29 cellular contexts compared by ENCODE assay signal in the genomic region with DNA sequence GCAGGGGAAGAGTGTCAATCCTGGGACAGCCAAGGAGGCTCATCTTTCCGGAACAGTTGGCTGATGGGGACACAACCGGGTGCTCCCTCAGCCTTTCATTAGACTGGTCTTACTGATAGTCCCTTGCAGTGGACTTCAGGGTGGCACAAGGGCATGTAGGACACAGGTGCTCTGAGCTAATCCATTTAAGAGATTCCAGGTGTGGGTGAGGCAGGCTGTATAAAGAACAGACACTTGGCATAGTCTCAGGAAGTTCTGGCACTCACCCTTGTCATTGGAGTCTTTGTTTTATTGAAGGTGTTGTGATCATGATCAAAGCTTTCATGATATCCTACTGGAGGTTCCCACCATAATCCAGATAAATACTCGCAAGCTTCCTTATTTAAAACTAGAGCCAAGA.
DNase-seq lines count a peak whose midpoint lies in the region; FAIRE-seq and TF ChIP-seq lines count a peak whose summit lies in the region.
"Had no signal": no experiment of that assay in that cellular context is flagged by ENCODE, and none has a peak within 500 bp of the region (broad histone marks: within the 10 kb centered on the region; RNA-seq: fewer than 3 reads in every experiment).

No MANE protein-coding gene starts in this region.

- TF ChIP-seq POLR2A in esophagus muscularis mucosa (IDR thresholded peaks at IDR 0.05; ENCODE audit: low read depth): no peak

- no peak overlapping the region for H3K4me2 ChIP-seq in trophoblast cell (ENCODE audit: low read length)
- H3K4me2 ChIP-seq: A549 had no signal

- H3K23ac ChIP-seq in trophoblast cell (ENCODE audit: low read length): no peak overlapping the region

- H2BK120ac ChIP-seq in trophoblast cell (ENCODE audit: insufficient read depth, low read length, poor library complexity): no peak overlapping the region

- no peak overlapping the region for H2AK5ac ChIP-seq in trophoblast cell (ENCODE audit: low read length)

- no peaks in the 10 kb centered on the region for H3K79me2 ChIP-seq in trophoblast cell (ENCODE audit: control insufficient read depth, insufficient read depth, low read length, poor library complexity)

- no peak overlapping the region for H3K14ac ChIP-seq in trophoblast cell (ENCODE audit: low read length)

- FAIRE-seq in urothelium cell line (lab: Jason Lieb, UNC): peak; percentile 61
- FAIRE-seq: A549, H1 had no signal

- H3K4me1 ChIP-seq in esophagus muscularis mucosa (no peaks in the 10 kb centered on the region), trophoblast cell (ENCODE audit: control insufficient read depth in 1 of 2, insufficient read depth in 2 of 2, low read length in 2 of 2) (peaks cover 0 to 2% of the 10 kb centered on the region in 2 experiments)

- H3K27me3 ChIP-seq in esophagus muscularis mucosa (no peaks in the 10 kb centered on the region), trophoblast cell (ENCODE audit: insufficient read depth, low read length) (no peaks in the 10 kb centered on the region)
- H3K27me3 ChIP-seq: SJCRH30 had no signal

- no peak overlapping the region for H4K8ac ChIP-seq in trophoblast cell (ENCODE audit: low read depth, low read length)

- TF ChIP-seq EP300 in esophagus muscularis mucosa (IDR thresholded peaks at IDR 0.05): no peak

- no peak for TF ChIP-seq CTCF in esophagus muscularis mucosa (IDR thresholded peaks at IDR 0.05)

- H2BK5ac ChIP-seq in trophoblast cell (ENCODE audit: low read depth, low read length, poor library complexity): no peak overlapping the region

- H4K12ac ChIP-seq in trophoblast cell (ENCODE audit: low read depth, low read length): no peak overlapping the region

- H3K27ac ChIP-seq in esophagus muscularis mucosa (replicated peaks in 1 of 4) (no peak overlapping the region), trophoblast cell (ENCODE audit: low read depth, low read length) (no peak overlapping the region)
- H3K27ac ChIP-seq: A549, HL-60, SJCRH30 had no signal

- no peaks in the 10 kb centered on the region for H3K9me3 ChIP-seq in esophagus muscularis mucosa
- peaks cover 3% of the 10 kb centered on the region for H3K9me3 ChIP-seq in trophoblast cell (ENCODE audit: insufficient read depth, low read depth, low read length)
- H3K9me3 ChIP-seq: A549, SJCRH30 had no signal

- H3K79me1 ChIP-seq in trophoblast cell (ENCODE audit: low read length): no peaks in the 10 kb centered on the region

- H3K18ac ChIP-seq in trophoblast cell (ENCODE audit: low read length): no peak overlapping the region

- no peak overlapping the region for H3K4ac ChIP-seq in trophoblast cell (ENCODE audit: low read depth, low read length)

- DNase-seq in HT-29 (ENCODE audit: low spot score): peak; percentile 62
- DNase-seq in esophagus muscularis mucosa (ENCODE audit: extremely low spot score): peak; percentile 87
- DNase-seq in trophoblast cell: no peak
- no peak for DNase-seq in urothelium cell line (ENCODE audit: low spot score)
- no peak for DNase-seq in SHP77 treated with DMSO at 0.1 percent for 48 hours (lab: John Stamatoyannopoulos, UW)
- no peak for DNase-seq in HK-2 (ENCODE audit: unreplicated experiment)
- no peak for DNase-seq in NCI-H345 (lab: John Stamatoyannopoulos, UW)
- DNase-seq: AML-193; C1 segment of cervical spinal cord; CD8-positive, alpha-beta memory T cell; DMS 273 treated with DMSO at 0.1 percent for 48 hours; DMS79; EL; GDM1; HCEC 1CT; Karpas-422; NCI-H1092 treated with DMSO at 0.1 percent for 48 hours; NCI-H1436 treated with DMSO at 0.1 percent for 48 hours; NCI-H187 treated with DMSO at 0.1 percent for 48 hours; NCI-H2107; NCI-H446; NCI-H524 treated with DMSO at 0.1 percent for 48 hours; NCI-H774; PC-3 had no signal

- peak overlapping the region; percentile 8 for H3K9ac ChIP-seq in trophoblast cell (ENCODE audit: low read length)

- H3K36me3 ChIP-seq in esophagus muscularis mucosa (no peaks in the 10 kb centered on the region), trophoblast cell (ENCODE audit: control insufficient read depth in 1 of 2, insufficient read depth in 2 of 2, low read length in 2 of 2) (no peaks in the 10 kb centered on the region)
- H3K36me3 ChIP-seq: SJCRH30 had no signal

- H2AFZ ChIP-seq in trophoblast cell (ENCODE audit: insufficient read depth, low read length, poor library complexity): no peak overlapping the region

- intact Hi-C loops in esophagus muscularis mucosa (cut with DNase I): loop anchor here (10.0 kb wide), 1 partner anchor 263 kb away; no protein-coding TSS in a partner anchor

- H3K4me3 ChIP-seq in esophagus muscularis mucosa: no peak overlapping the region
- H3K4me3 ChIP-seq in trophoblast cell (ENCODE audit: low read depth, low read length): no peak overlapping the region
- H3K4me3 ChIP-seq: A549, GM12878, SJCRH30 had no signal

- H2BK12ac ChIP-seq in trophoblast cell (ENCODE audit: low read length): no peak overlapping the region

- no peak overlapping the region for H4K91ac ChIP-seq in trophoblast cell (ENCODE audit: low read depth, low read length)

- WGBS in esophagus muscularis mucosa: 100% methylated on average over 3 of the region's 3 CpGs
- no CpG with 5 or more reads among the region's 3 CpGs for WGBS in trophoblast cell (ENCODE audit: extremely low coverage, insufficient coverage, insufficient read length)

Comparison
In these comparisons a context has a peak if more than half of its experiments do, and no peak if none do; other contexts are left out.
1. DNase-seq: peak in HT-29 (single experiment) and esophagus muscularis mucosa (single experiment); none in trophoblast cell (0 of 2), urothelium cell line (single experiment), SHP77 treated with DMSO at 0.1 percent for 48 hours (single experiment), HK-2 (single experiment) and NCI-H345 (single experiment).